ENCODE assay signal across 9 cellular contexts in genomic region chr7:11831727-11832495, GRCh38. TPM values are rescaled to one million over a fixed set of nuclear protein-coding genes. Genes with fewer than 3 reads are reported as not detected.
A peak's percentile ranks its signal among the peaks of the same experiment; 100 is the strongest.
DNase-seq lines count a peak whose midpoint lies in the region; ATAC-seq and TF ChIP-seq lines count a peak whose summit lies in the region.
"Had no signal": no experiment of that assay in that cellular context is flagged by ENCODE, and none has a peak within 500 bp of the region (broad histone marks: within the 10 kb centered on the region; RNA-seq: fewer than 3 reads in every experiment).

Gene THSD7A (minus strand): TSS chr7:11832198. CDS start chr7:11831946, 252 bp downstream.

- no peak for TF ChIP-seq EP300 in transverse colon (IDR thresholded peaks at IDR 0.05; ENCODE audit: low read depth)

- peak within 1 kb of the TSS; percentile 55 to 79 (median 71); a peak in 21 of 22 replicates for H3K9ac ChIP-seq in BLaER1 treated with 17β-estradiol and CSF1 and Interleukin-3, amounts not matched to agents 10 nM and 100 nM

- in situ Hi-C loops in transverse colon (cut with MboI; ENCODE audit: low pct_ligation_motif_present in 1 of 4, low pct_unique_long_range_greater_than_20kb in 1 of 4, low sequenced_read_pairs in 3 of 4), result loop anchor here in 3 of 4 donors (25.0 kb wide), 2 partner anchors 420 to 480 kb away; no protein-coding TSS in a partner anchor

- no peaks in the 10 kb centered on the region for H4K20me1 ChIP-seq in BLaER1 treated with 17β-estradiol and CSF1 and Interleukin-3, amounts not matched to agents 10 nM and 100 nM

- no peaks in the 10 kb centered on the region for H3K36me3 ChIP-seq in BLaER1 treated with 17β-estradiol and CSF1 and Interleukin-3, amounts not matched to agents 10 nM and 100 nM
- no peaks in the 10 kb centered on the region for H3K36me3 ChIP-seq in esophagus (ENCODE audit: control insufficient read depth in 2 of 2, insufficient read depth in 2 of 2, low read length in 1 of 2)
- H3K36me3 ChIP-seq in transverse colon, result no peaks in the 10 kb centered on the region

- ATAC-seq in GM19043 (IDR thresholded peaks at IDR 0.05; ENCODE audit: low read depth, unreplicated experiment) (peak; percentile 52), HG03342 (IDR thresholded peaks at IDR 0.05; ENCODE audit: unreplicated experiment) (no peak)

- peaks cover 27 to 40% (median 32%) of the 10 kb centered on the region in 10 experiments for H3K4me1 ChIP-seq in BLaER1 treated with 17β-estradiol and CSF1 and Interleukin-3, amounts not matched to agents 10 nM and 100 nM
- H3K4me1 ChIP-seq in esophagus (ENCODE audit: control insufficient read depth in 2 of 2, insufficient read depth in 2 of 2, low read length in 1 of 2) (peaks cover 0 to 2% of the 10 kb centered on the region in 2 donors), mononuclear cell (ENCODE audit: insufficient read depth, low read length) (peaks cover 6% of the 10 kb centered on the region), transverse colon (peaks cover 0 to 17% (median 7%) of the 10 kb centered on the region in 4 donors)

- H3K27ac ChIP-seq in BLaER1 treated with 17β-estradiol and CSF1 and Interleukin-3, amounts not matched to agents 10 nM and 100 nM, result peak within 1 kb of the TSS in 10 of 11 experiments; percentile 3 to 70 (median 43); a peak in 15 of 22 replicates
- H3K27ac ChIP-seq in esophagus (ENCODE audit: low read depth in 2 of 2, low read length in 1 of 2) (peak within 1 kb of the TSS in 1 of 2 donors; percentile 38), transverse colon (peak within 1 kb of the TSS; percentile 40 to 69 (median 65))

- intact Hi-C loops in transverse colon (cut with DNase I; ENCODE audit: low total_unique reads), result no loop called here

- peak within 1 kb of the TSS; percentile 60 to 75 (median 67) for H3K4me3 ChIP-seq in BLaER1 treated with 17β-estradiol and CSF1 and Interleukin-3, amounts not matched to agents 10 nM and 100 nM
- H3K4me3 ChIP-seq in esophagus (ENCODE audit: low read depth in 1 of 2, low read length in 2 of 2), result peak within 1 kb of the TSS; percentile 45 to 53
- peak within 1 kb of the TSS; percentile 3 for H3K4me3 ChIP-seq in mononuclear cell (ENCODE audit: low read length)
- H3K4me3 ChIP-seq in transverse colon, result peak within 1 kb of the TSS; percentile 48 to 75 (median 52)

- peaks cover 29 to 32% (median 30%) of the 10 kb centered on the region in 11 experiments for H3K27me3 ChIP-seq in BLaER1 treated with 17β-estradiol and CSF1 and Interleukin-3, amounts not matched to agents 10 nM and 100 nM
- H3K27me3 ChIP-seq in esophagus (ENCODE audit: control insufficient read depth in 1 of 2, insufficient read depth in 2 of 2, low read length in 2 of 2), result peaks cover 0 to 2% of the 10 kb centered on the region in 2 donors
- peaks cover 26% of the 10 kb centered on the region for H3K27me3 ChIP-seq in mononuclear cell (ENCODE audit: insufficient read depth, low read length)
- H3K27me3 ChIP-seq in transverse colon, result peaks cover 17% of the 10 kb centered on the region

- peak within 1 kb of the TSS; percentile 91 to 99 (median 94) for H3K4me2 ChIP-seq in BLaER1 treated with 17β-estradiol and CSF1 and Interleukin-3, amounts not matched to agents 10 nM and 100 nM

- 3 to 4% methylated on average over 59 to 62 of the region's 62 CpGs for WGBS in esophagus, 2 donors
- 9 to 20% methylated on average over 1 to 45 of the region's 62 CpGs for WGBS in transverse colon (ENCODE audit: low coverage in 1 of 2), 2 donors

- TF ChIP-seq CTCF in LNCAP (IDR thresholded peaks at IDR 0.05) (peak; percentile 52), transverse colon (IDR thresholded peaks at IDR 0.05) (peak in 2 of 5 experiments; percentile 10 to 17)

- DNase-seq in SW480 (ENCODE audit: low spot score) (peak; percentile 65), transverse colon (peak; percentile 20)

- peaks cover 5 to 10% (median 8%) of the 10 kb centered on the region in 11 experiments; a peak in 15 of 22 replicates for H3K9me3 ChIP-seq in BLaER1 treated with 17β-estradiol and CSF1 and Interleukin-3, amounts not matched to agents 10 nM and 100 nM (replicated peaks in 1 of 11)
- H3K9me3 ChIP-seq in esophagus (ENCODE audit: control insufficient read depth in 2 of 2, insufficient read depth in 1 of 2, low read depth in 1 of 2, low read length in 1 of 2) (no peaks in the 10 kb centered on the region), mononuclear cell (ENCODE audit: low read depth, low read length) (no peaks in the 10 kb centered on the region), transverse colon (no peaks in the 10 kb centered on the region)

- no peak for TF ChIP-seq POLR2A in transverse colon (IDR thresholded peaks at IDR 0.05)

RNA-seq across cellular contexts. Expression of gene THSD7A, which starts in this region (rescaled TPM):
- under 1 TPM; 0.18 to 0.20 TPM for polyA plus RNA-seq in esophagus
- total RNA-seq in mononuclear cell (0.10 TPM), transverse colon (10 to 100 TPM in 1 of 4 donors, 1 to 10 TPM in 3; 1.9 to 18.9 (median 2.0) TPM)
- polyA plus RNA-seq: IgD-negative memory B cell had no signal

Comparison
In these comparisons a context has a peak if more than half of its experiments do, and no peak if none do; other contexts are left out.
1. H3K4me3 ChIP-seq: peak in every context shown above with its lines; median percentile 67 in BLaER1 treated with 17β-estradiol and CSF1 and Interleukin-3, amounts not matched to agents 10 nM and 100 nM; 52 in transverse colon; 49 in esophagus; 3 in mononuclear cell.